9 cellular contexts compared by ENCODE assay signal in the genomic region with DNA sequence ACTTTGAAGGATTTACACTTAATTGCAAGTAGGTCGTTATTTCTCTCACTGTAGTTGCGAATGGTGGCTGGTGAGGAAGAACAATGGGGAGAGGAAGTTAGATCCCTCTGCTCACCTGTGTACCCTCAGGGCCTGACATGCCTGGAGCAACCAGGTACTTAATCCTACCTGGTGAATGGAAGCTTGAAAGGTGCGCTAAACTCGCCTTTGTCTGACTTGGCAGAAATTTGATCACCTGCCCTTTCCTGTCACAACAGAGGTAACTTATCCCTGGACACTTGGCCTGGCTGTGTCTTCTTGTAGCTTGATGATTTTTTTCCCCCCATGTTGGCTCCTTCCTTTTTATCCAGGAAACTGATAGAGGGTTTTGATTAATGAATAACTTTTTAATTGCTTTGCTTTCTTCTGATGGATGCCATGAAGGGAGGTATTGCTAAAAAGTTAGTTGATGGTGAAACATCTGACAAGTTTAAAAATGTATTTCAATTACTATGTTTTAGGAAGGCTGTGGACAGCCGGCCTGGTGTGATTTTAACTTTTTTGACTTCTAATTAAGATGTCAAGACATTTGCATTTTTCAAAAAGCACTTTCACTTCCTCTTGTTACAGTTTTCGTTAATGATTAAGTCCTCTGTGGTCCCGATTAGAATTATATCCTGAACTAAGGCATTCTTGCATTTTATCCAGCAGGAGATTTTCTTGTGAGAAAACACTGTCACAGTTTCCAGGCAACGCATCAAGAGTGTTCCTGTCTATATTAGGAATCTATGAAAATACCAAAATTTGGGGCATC.
DNase-seq lines count a peak whose midpoint lies in the region; ATAC-seq and TF ChIP-seq lines count a peak whose summit lies in the region.
"Had no signal": no experiment of that assay in that cellular context is flagged by ENCODE, and none has a peak within 500 bp of the region (broad histone marks: within the 10 kb centered on the region; RNA-seq: fewer than 3 reads in every experiment).

No MANE protein-coding gene starts in this region.

- H3K36me3 ChIP-seq in endocrine pancreas (ENCODE audit: control insufficient read depth, insufficient read depth, low read length) = no peaks in the 10 kb centered on the region
- no peaks in the 10 kb centered on the region for H3K36me3 ChIP-seq in tibial artery

- no peak for TF ChIP-seq CTCF in tibial artery (IDR thresholded peaks at IDR 0.05)

- H3K9ac ChIP-seq in endocrine pancreas (ENCODE audit: control insufficient read depth, insufficient read depth, low read length) = peak overlapping the region; percentile 8

- H3K4me3 ChIP-seq in endocrine pancreas (ENCODE audit: control insufficient read depth, insufficient read depth, low read length) (peak overlapping the region; percentile 64), tibial artery (no peak overlapping the region)

- DNase-seq in COR-L47 (lab: John Stamatoyannopoulos, UW) (peak; percentile 7), anterior cingulate cortex (lab: John Stamatoyannopoulos, UW) (no peak), DMS 273 (lab: John Stamatoyannopoulos, UW; ENCODE audit: unreplicated experiment) (no peak), tibial artery (no peak), KG1 (lab: John Stamatoyannopoulos, UW) (no peak)

- intact Hi-C loops in tibial artery (cut with DNase I; ENCODE audit: low total_unique reads) = no loop called here

- H3K27ac ChIP-seq in tibial artery = no peak overlapping the region
- H3K27ac ChIP-seq: C4-2B had no signal

- ATAC-seq in GM21367 (IDR thresholded peaks at IDR 0.05; ENCODE audit: unreplicated experiment) = peak; percentile 70
- ATAC-seq in HG03439 (IDR thresholded peaks at IDR 0.05; ENCODE audit: unreplicated experiment) = peak; percentile 74

- no peaks in the 10 kb centered on the region for H3K9me3 ChIP-seq in endocrine pancreas (ENCODE audit: control insufficient read depth, low read length)
- no peaks in the 10 kb centered on the region for H3K9me3 ChIP-seq in tibial artery

- H3K27me3 ChIP-seq in endocrine pancreas (ENCODE audit: control insufficient read depth, insufficient read depth, low read length) (no peaks in the 10 kb centered on the region), tibial artery (no peaks in the 10 kb centered on the region)

- H3K4me1 ChIP-seq in endocrine pancreas (ENCODE audit: control insufficient read depth, insufficient read depth, low read length) = no peaks in the 10 kb centered on the region
- H3K4me1 ChIP-seq in tibial artery = no peaks in the 10 kb centered on the region
